In genomic region chr18:57776354-57776753, GRCh38 we compare ENCODE assay signal across 14 cellular contexts. TPM values are rescaled to one million over a fixed set of nuclear protein-coding genes. Genes with fewer than 3 reads are reported as not detected.
A peak's percentile ranks its signal among the peaks of the same experiment; 100 is the strongest.
DNase-seq lines count a peak whose midpoint lies in the region; ATAC-seq, FAIRE-seq and TF ChIP-seq lines count a peak whose summit lies in the region.
"Had no signal": no experiment of that assay in that cellular context is flagged by ENCODE, and none has a peak within 500 bp of the region (broad histone marks: within the 10 kb centered on the region; RNA-seq: fewer than 3 reads in every experiment).

No MANE protein-coding gene starts in this region.

- H3K27me3 ChIP-seq in esophagus squamous epithelium (no peaks in the 10 kb centered on the region), spleen (replicated peaks in 1 of 7) (no peaks in the 10 kb centered on the region)

- peaks cover 33 to 100% (median 60%) of the 10 kb centered on the region in 3 donors for H3K4me1 ChIP-seq in esophagus squamous epithelium
- H3K4me1 ChIP-seq in spleen: peaks cover 3 to 47% (median 22%) of the 10 kb centered on the region in 6 donors
- peaks cover 0 to 4% of the 10 kb centered on the region in 2 donors for H3K4me1 ChIP-seq in kidney (ENCODE audit: control insufficient read depth in 1 of 2, insufficient read depth in 1 of 2, low read depth in 1 of 2, low read length in 2 of 2)

- peak overlapping the region; percentile 81 to 91 (median 89) for H3K27ac ChIP-seq in esophagus squamous epithelium
- peak overlapping the region in 2 of 8 donors; percentile 10 to 12 for H3K27ac ChIP-seq in spleen
- peak overlapping the region in 1 of 2 donors; percentile 27 for H3K27ac ChIP-seq in kidney (ENCODE audit: low read depth in 2 of 2, low read length in 2 of 2)

- H3K9me3 Mint-ChIP-seq in HFFc6: no peaks in the 10 kb centered on the region
- no peaks in the 10 kb centered on the region for H3K9me3 Mint-ChIP-seq in activated T-helper 2 cell treated with anti-CD3 and anti-CD28 coated beads, Interferon-gamma antibody, Interleukin-2, Interleukin-4, amounts not matched to agents 10 μg/mL and 5 μg/mL and 100 μg/mL, durations not matched to agents 14 hours and 24 hours and 36 hours
- H3K9me3 Mint-ChIP-seq: CD4-positive, alpha-beta memory T cell had no signal

- H3K9me3 ChIP-seq in esophagus squamous epithelium (no peaks in the 10 kb centered on the region), spleen (no peaks in the 10 kb centered on the region), kidney (ENCODE audit: control insufficient read depth in 1 of 2, low read length in 2 of 2) (no peaks in the 10 kb centered on the region)

- H3K36me3 ChIP-seq in esophagus squamous epithelium (no peaks in the 10 kb centered on the region), spleen (peaks cover 0 to 1% (median 0%) of the 10 kb centered on the region in 6 donors), kidney (ENCODE audit: control insufficient read depth in 1 of 2, insufficient read depth in 2 of 2, low read length in 2 of 2) (no peaks in the 10 kb centered on the region)

- peaks cover 6% of the 10 kb centered on the region; the same call in 1 of the 2 replicates for H3K27me3 Mint-ChIP-seq in HFFc6 (ENCODE audit: insufficient read depth)
- peaks cover 2% of the 10 kb centered on the region for H3K27me3 Mint-ChIP-seq in activated T-helper 2 cell treated with anti-CD3 and anti-CD28 coated beads, Interferon-gamma antibody, Interleukin-2, Interleukin-4, amounts not matched to agents 10 μg/mL and 5 μg/mL and 100 μg/mL, durations not matched to agents 14 hours and 24 hours and 36 hours (ENCODE audit: low read depth)
- H3K27me3 Mint-ChIP-seq: CD4-positive, alpha-beta memory T cell had no signal

- H3K36me3 Mint-ChIP-seq in HFFc6 (ENCODE audit: low read depth): peaks cover 44% of the 10 kb centered on the region
- no peaks in the 10 kb centered on the region for H3K36me3 Mint-ChIP-seq in activated T-helper 2 cell treated with anti-CD3 and anti-CD28 coated beads, Interferon-gamma antibody, Interleukin-2, Interleukin-4, amounts not matched to agents 10 μg/mL and 5 μg/mL and 100 μg/mL, durations not matched to agents 14 hours and 24 hours and 36 hours (ENCODE audit: low read depth)
- H3K36me3 Mint-ChIP-seq: CD4-positive, alpha-beta memory T cell had no signal

- no peak for TF ChIP-seq CTCF in HFFc6 (IDR thresholded peaks at IDR 0.05)
- no peak for TF ChIP-seq CTCF in esophagus squamous epithelium (IDR thresholded peaks at IDR 0.05)
- no peak for TF ChIP-seq CTCF in spleen (IDR thresholded peaks at IDR 0.05 in 8 of 11, conservative IDR thresholded peaks at IDR 0.05 in 3 of 11)
- no peak for TF ChIP-seq CTCF in kidney (IDR thresholded peaks at IDR 0.05; ENCODE audit: borderline replicate concordance, extremely low read depth, insufficient read depth)

- H3K27ac Mint-ChIP-seq in HFFc6: peak overlapping the region; percentile 61
- no peak overlapping the region for H3K27ac Mint-ChIP-seq in activated T-helper 2 cell treated with anti-CD3 and anti-CD28 coated beads, Interferon-gamma antibody, Interleukin-2, Interleukin-4, amounts not matched to agents 10 μg/mL and 5 μg/mL and 100 μg/mL, durations not matched to agents 14 hours and 24 hours and 36 hours
- H3K27ac Mint-ChIP-seq: CD4-positive, alpha-beta memory T cell; nephron progenitor cell had no signal

- no peak overlapping the region for H3K9ac ChIP-seq in kidney (ENCODE audit: low read length in 2 of 2)

- ATAC-seq in GM19467 (IDR thresholded peaks at IDR 0.05; ENCODE audit: unreplicated experiment): no peak

- DNase-seq in HFFc6 (no peak), esophagus squamous epithelium (lab: John Stamatoyannopoulos, UW) (no peak), spleen (no peak), kidney (no peak)
- peak; percentile 20 for DNase-seq in activated CD8-positive, alpha-beta memory T cell treated with anti-CD3 and anti-CD28 coated beads, Interleukin-2, amount 50 U/mL, for 4 hours
- peak; percentile 2 to 24 for DNase-seq in stimulated activated CD8-positive, alpha-beta memory T cell treated with anti-CD3 and anti-CD28 coated beads, Interleukin-7, amount 100 ng/mL, for 4 hours (ENCODE audit: low read depth in 2 of 2)
- DNase-seq in activated T-helper 2 cell treated with anti-CD3 and anti-CD28 coated beads, Interferon-gamma antibody, Interleukin-2, Interleukin-4, amounts not matched to agents 10 μg/mL and 5 μg/mL and 100 μg/mL, durations not matched to agents 14 hours and 24 hours and 36 hours (ENCODE audit: low spot score): no peak
- DNase-seq: CD4-positive, alpha-beta memory T cell; kidney glomerular epithelial cell; NCI-H1092 treated with DMSO at 0.1 percent for 48 hours; NCI-H510A; nephron progenitor cell had no signal

- intact Hi-C loops in esophagus squamous epithelium (cut with DNase I): no loop called here
- intact Hi-C loops in spleen (cut with DNase I; ENCODE audit: low total_unique reads): no loop called here
- intact Hi-C loops in activated T-helper 2 cell treated with anti-CD3 and anti-CD28 coated beads, Interferon-gamma antibody, Interleukin-2, Interleukin-4, amounts not matched to agents 10 μg/mL and 5 μg/mL and 100 μg/mL, durations not matched to agents 14 hours and 24 hours and 36 hours (cut with micrococcal nuclease): no loop called here
- intact Hi-C loops in kidney (cut with DNase I): no loop called here

- H3K4me3 ChIP-seq in esophagus squamous epithelium (no peak overlapping the region), spleen (no peak overlapping the region), kidney (ENCODE audit: low read length in 2 of 2) (no peak overlapping the region)
- H3K4me3 ChIP-seq: smooth muscle cell had no signal

- TF ChIP-seq POLR2A in esophagus squamous epithelium (IDR thresholded peaks at IDR 0.05) (no peak), spleen (IDR thresholded peaks at IDR 0.05) (no peak)

- no peak for FAIRE-seq in kidney (lab: Jason Lieb, UNC)

- H3K4me3 Mint-ChIP-seq in HFFc6: no peak overlapping the region; the same call in 1 of the 2 replicates
- no peak overlapping the region for H3K4me3 Mint-ChIP-seq in activated T-helper 2 cell treated with anti-CD3 and anti-CD28 coated beads, Interferon-gamma antibody, Interleukin-2, Interleukin-4, amounts not matched to agents 10 μg/mL and 5 μg/mL and 100 μg/mL, durations not matched to agents 14 hours and 24 hours and 36 hours (ENCODE audit: low read depth)
- H3K4me3 Mint-ChIP-seq: CD4-positive, alpha-beta memory T cell; nephron progenitor cell had no signal

- WGBS in esophagus squamous epithelium, 2 donors: 29 to 51% methylated on average over 3 of the region's 3 CpGs
- 48 to 71% (median 67%) methylated on average over 3 of the region's 3 CpGs for WGBS in spleen, 5 donors

- H3K4me1 Mint-ChIP-seq in HFFc6 (ENCODE audit: low read depth): peaks cover 89% of the 10 kb centered on the region
- H3K4me1 Mint-ChIP-seq in activated T-helper 2 cell treated with anti-CD3 and anti-CD28 coated beads, Interferon-gamma antibody, Interleukin-2, Interleukin-4, amounts not matched to agents 10 μg/mL and 5 μg/mL and 100 μg/mL, durations not matched to agents 14 hours and 24 hours and 36 hours (ENCODE audit: low read depth): peaks cover 9% of the 10 kb centered on the region

RNA-seq across cellular contexts. Expression of gene ATP8B1, which starts 26.8 kb away (rescaled TPM):
- total RNA-seq in HFFc6 (2021; fragmentation: NEBNext Ultra II Directional; extraction: Animal tissue kit (Norgen Biotek cat#: 25700)): 100 to 1,000 TPM in 3 of 6 experiments, 10 to 100 TPM in 3; 78.8 to 115 (median 94.6) TPM
- total RNA-seq in esophagus squamous epithelium (10 to 100 TPM; 20.2 to 39.1 (median 35.6) TPM), spleen (10 to 100 TPM in 6 of 7 donors, 1 to 10 TPM in 1; 5.1 to 22.0 (median 14.5) TPM), kidney (40.8 TPM)
- polyA plus RNA-seq in spleen (1 to 10 TPM; 1.0 to 2.1 (median 1.5) TPM), kidney (ENCODE audit: insufficient read depth, low read depth, low replicate concordance) (5.2 TPM)
- total RNA-seq in activated T-helper 2 cell treated with anti-CD3 and anti-CD28 coated beads, Interferon-gamma antibody, Interleukin-2, Interleukin-4, amounts not matched to agents 10 μg/mL and 5 μg/mL and 100 μg/mL, durations not matched to agents 14 hours and 24 hours and 36 hours: not detected in 2 replicates
- total RNA-seq: CD4-positive, alpha-beta memory T cell had no signal

Comparison
In these comparisons a context has a peak if more than half of its experiments do, and no peak if none do; other contexts are left out.
1. DNase-seq: peak in activated CD8-positive, alpha-beta memory T cell treated with anti-CD3 and anti-CD28 coated beads, Interleukin-2, amount 50 U/mL, for 4 hours (single experiment) and stimulated activated CD8-positive, alpha-beta memory T cell treated with anti-CD3 and anti-CD28 coated beads, Interleukin-7, amount 100 ng/mL, for 4 hours (2 of 2); none in HFFc6 (single experiment), esophagus squamous epithelium (single experiment), spleen (single experiment), activated T-helper 2 cell treated with anti-CD3 and anti-CD28 coated beads, Interferon-gamma antibody, Interleukin-2, Interleukin-4, amounts not matched to agents 10 μg/mL and 5 μg/mL and 100 μg/mL, durations not matched to agents 14 hours and 24 hours and 36 hours (single experiment) and kidney (single experiment).